ENCODE assay signal across 8 cellular contexts in the genomic region with DNA sequence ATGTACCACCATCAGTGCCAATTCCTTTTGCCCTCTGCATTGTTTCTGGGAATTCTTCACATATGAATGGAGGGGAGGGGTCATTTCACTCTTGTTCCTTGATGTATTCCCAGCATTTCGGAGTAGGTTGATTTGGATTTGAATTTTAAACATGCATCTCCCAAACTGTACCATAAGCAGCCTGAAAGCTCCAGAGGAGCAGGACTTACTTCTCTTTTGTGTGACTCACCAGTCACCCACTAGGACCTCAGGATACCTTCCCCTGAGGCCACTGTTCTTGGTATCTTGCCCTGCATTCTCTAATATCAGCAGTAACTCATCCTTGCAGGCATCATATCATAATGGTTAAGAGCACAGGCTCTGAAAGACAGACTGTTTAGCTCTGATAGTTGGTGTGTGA. TPM values are rescaled to one million over a fixed set of nuclear protein-coding genes. Genes with fewer than 3 reads are reported as not detected.
DNase-seq lines count a peak whose midpoint lies in the region; FAIRE-seq and TF ChIP-seq lines count a peak whose summit lies in the region.

No MANE protein-coding gene starts in this region.

- DNase-seq in CD14-positive monocyte (ENCODE audit: low spot score) (no peak), MM.1S (no peak), nephron progenitor cell (no peak), D721Med (ENCODE audit: insufficient read length, low spot score) (no peak), cerebellum (ENCODE audit: low spot score) (no peak), NCI-H1105 (lab: John Stamatoyannopoulos, UW) (no peak), NOMO-1 treated with DMSO at 0.1 percent for 48 hours (lab: John Stamatoyannopoulos, UW; ENCODE audit: unreplicated experiment) (no peak)

- no peak for TF ChIP-seq CTCF in CD14-positive monocyte (IDR thresholded peaks at IDR 0.05)
- TF ChIP-seq CTCF in MM.1S (IDR thresholded peaks at IDR 0.05; ENCODE audit: low read length): no peak
- no peak for TF ChIP-seq CTCF in nephron progenitor cell (IDR thresholded peaks at IDR 0.05)
- no peak for TF ChIP-seq CTCF in D721Med (IDR thresholded peaks at IDR 0.05; ENCODE audit: insufficient read depth, missing control alignments)

- H3K9me3 Mint-ChIP-seq in CD14-positive monocyte (no peaks in the 10 kb centered on the region), nephron progenitor cell (no peaks in the 10 kb centered on the region)
- no peaks in the 10 kb centered on the region for H3K9me3 Mint-ChIP-seq in dendritic cell treated with granulocyte-macrophage colony-stimulating factor and Interleukin-4, amounts not matched to agents 40 ng/mL and 50 ng/mL, for 4 days

- no peak overlapping the region for H2AFZ ChIP-seq in MM.1S (ENCODE audit: low read length)

- no peaks in the 10 kb centered on the region for H3K36me3 ChIP-seq in MM.1S (replicated peaks; ENCODE audit: insufficient read depth, low read length)

- H3K9ac ChIP-seq in MM.1S (ENCODE audit: low read length): peak overlapping the region; percentile 83

- H3K4me1 ChIP-seq in MM.1S (ENCODE audit: low read length): peaks cover 11% of the 10 kb centered on the region

- peaks cover 4% of the 10 kb centered on the region; the same call in 1 of the 2 replicates for H3F3A ChIP-seq in MM.1S (ENCODE audit: insufficient read depth, low read length)

- peaks cover 22% of the 10 kb centered on the region for H3K79me2 ChIP-seq in MM.1S (ENCODE audit: low read length)

- peak overlapping the region; percentile 77 for H3K4me2 ChIP-seq in MM.1S (ENCODE audit: low read depth, low read length)

- H4K20me1 ChIP-seq in MM.1S (ENCODE audit: insufficient read depth, low read length): no peaks in the 10 kb centered on the region

- H3K27ac Mint-ChIP-seq in CD14-positive monocyte (peak overlapping the region; percentile 90 to 100 (median 99)), nephron progenitor cell (peak overlapping the region; percentile 99)
- H3K27ac Mint-ChIP-seq in dendritic cell treated with granulocyte-macrophage colony-stimulating factor and Interleukin-4, amounts not matched to agents 40 ng/mL and 50 ng/mL, for 4 days: peak overlapping the region; percentile 97

- FAIRE-seq in D721Med (lab: Jason Lieb, UNC): no peak

- peak overlapping the region; percentile 85 to 96 for H3K4me3 Mint-ChIP-seq in CD14-positive monocyte
- H3K4me3 Mint-ChIP-seq in dendritic cell treated with granulocyte-macrophage colony-stimulating factor and Interleukin-4, amounts not matched to agents 40 ng/mL and 50 ng/mL, for 4 days: peak overlapping the region; percentile 91
- H3K4me3 Mint-ChIP-seq in nephron progenitor cell: peak overlapping the region; percentile 95

- H3K9me3 ChIP-seq in MM.1S (replicated peaks; ENCODE audit: insufficient read depth, low read length): no peaks in the 10 kb centered on the region

- H3K36me3 Mint-ChIP-seq in CD14-positive monocyte: peaks cover 19 to 25% of the 10 kb centered on the region in 2 donors
- peaks cover 56% of the 10 kb centered on the region for H3K36me3 Mint-ChIP-seq in dendritic cell treated with granulocyte-macrophage colony-stimulating factor and Interleukin-4, amounts not matched to agents 40 ng/mL and 50 ng/mL, for 4 days (ENCODE audit: low read depth)
- peaks cover 36% of the 10 kb centered on the region for H3K36me3 Mint-ChIP-seq in nephron progenitor cell (ENCODE audit: low read depth)

- H3K9me2 ChIP-seq in MM.1S (replicated peaks; ENCODE audit: insufficient read depth, low read length): no peaks in the 10 kb centered on the region

- no peaks in the 10 kb centered on the region for H3K27me3 ChIP-seq in MM.1S (replicated peaks; ENCODE audit: insufficient read depth, low read length)

- intact Hi-C loops in CD14-positive monocyte (cut with micrococcal nuclease): loop anchor here (2.0 to 10.0 kb wide), 3 partner anchors 44 to 116 kb away; a partner anchor contains a TSS
- intact Hi-C loops in dendritic cell treated with granulocyte-macrophage colony-stimulating factor and Interleukin-4, amounts not matched to agents 40 ng/mL and 50 ng/mL, for 4 days (cut with micrococcal nuclease): loop anchor here (2.0 to 10.0 kb wide), 2 partner anchors 74 to 116 kb away; a partner anchor contains a TSS

- H3K27me3 Mint-ChIP-seq in CD14-positive monocyte (ENCODE audit: low read depth in 3 of 3) (peaks cover 0 to 2% (median 0%) of the 10 kb centered on the region in 3 donors), nephron progenitor cell (ENCODE audit: low read depth, poor library complexity) (no peaks in the 10 kb centered on the region)
- H3K27me3 Mint-ChIP-seq in dendritic cell treated with granulocyte-macrophage colony-stimulating factor and Interleukin-4, amounts not matched to agents 40 ng/mL and 50 ng/mL, for 4 days: no peaks in the 10 kb centered on the region

- H3K4me1 Mint-ChIP-seq in CD14-positive monocyte: peaks cover 31% of the 10 kb centered on the region
- peaks cover 36% of the 10 kb centered on the region for H3K4me1 Mint-ChIP-seq in dendritic cell treated with granulocyte-macrophage colony-stimulating factor and Interleukin-4, amounts not matched to agents 40 ng/mL and 50 ng/mL, for 4 days (ENCODE audit: low read depth)
- peaks cover 42% of the 10 kb centered on the region for H3K4me1 Mint-ChIP-seq in nephron progenitor cell

- peak overlapping the region; percentile 36; the same call in 1 of the 2 replicates for H3K27ac ChIP-seq in MM.1S (ENCODE audit: low read length)

- H3K4me3 ChIP-seq in MM.1S (ENCODE audit: low read length): peak overlapping the region; percentile 74

RNA-seq across cellular contexts. Expression of a gene that starts 0.7 kb away (rescaled TPM):
- 10 to 100 TPM; 23.9 to 26.3 TPM for polyA plus RNA-seq in CD14-positive monocyte
- 5.6 TPM for total RNA-seq in cerebellum

RNA-seq across cellular contexts. Expression of a gene that starts 0.9 kb away (rescaled TPM):
- polyA plus RNA-seq in CD14-positive monocyte: 1 to 10 TPM; 6.0 to 6.1 TPM
- total RNA-seq in cerebellum: 25.1 TPM

RNA-seq across cellular contexts. Expression of a gene that starts 4.9 kb away (rescaled TPM):
- 1 to 10 TPM; 1.2 to 2.4 TPM for polyA plus RNA-seq in CD14-positive monocyte
- total RNA-seq in cerebellum: 14.2 TPM

RNA-seq across cellular contexts. Expression of a gene that starts 17.6 kb away (rescaled TPM):
- polyA plus RNA-seq in CD14-positive monocyte: not detected
- total RNA-seq in cerebellum: 53.7 TPM

RNA-seq across cellular contexts. Expression of a gene that starts 37.1 kb away (rescaled TPM):
- polyA plus RNA-seq in CD14-positive monocyte: 10 to 100 TPM; 43.3 to 52.5 TPM
- total RNA-seq in cerebellum: 34.5 TPM
